Comparison of ENCODE assay signal across 8 cellular contexts in the genomic region with DNA sequence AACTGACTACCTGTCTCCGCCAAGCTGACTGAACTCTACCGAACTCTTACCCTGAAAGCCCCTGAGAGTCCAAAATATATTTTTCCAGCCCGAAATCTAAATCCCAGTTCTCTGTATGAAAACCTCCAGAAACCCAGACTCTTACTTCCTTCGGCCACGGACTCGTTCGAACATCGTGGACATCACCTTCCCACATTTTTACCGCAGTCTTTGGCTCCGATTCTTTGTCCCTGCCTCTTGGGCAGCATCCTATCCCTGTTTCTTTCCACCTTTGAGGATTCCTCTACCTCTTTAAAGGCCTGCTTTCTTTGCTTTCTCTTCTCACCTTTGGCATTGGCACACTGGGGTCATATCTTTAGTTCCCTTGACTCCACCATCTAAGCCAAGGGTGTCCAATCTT. TPM values are rescaled to one million over a fixed set of nuclear protein-coding genes. Genes with fewer than 3 reads are reported as not detected.
A peak's percentile ranks its signal among the peaks of the same experiment; 100 is the strongest.
DNase-seq lines count a peak whose midpoint lies in the region; ATAC-seq and TF ChIP-seq lines count a peak whose summit lies in the region.

No MANE protein-coding gene starts in this region.

- CTCF ChIA-PET in Panc1 (lab: Charles Lee) = no interaction called here

- H3K4me3 ChIP-seq in GM08714 (ENCODE audit: low read length) = peak overlapping the region; percentile 69
- peak overlapping the region; percentile 69 to 86 for H3K4me3 ChIP-seq in Panc1 (ENCODE audit: low read depth in 2 of 2, low read length in 2 of 2)
- H3K4me3 ChIP-seq in esophagus (ENCODE audit: low read depth in 1 of 2, low read length in 2 of 2) = peak overlapping the region; percentile 93 to 98
- H3K4me3 ChIP-seq in psoas muscle = peak overlapping the region; percentile 92

- H3K27me3 ChIP-seq in Panc1 (ENCODE audit: control insufficient read depth, insufficient read depth, low read length) (no peaks in the 10 kb centered on the region), esophagus (ENCODE audit: control insufficient read depth in 1 of 2, insufficient read depth in 2 of 2, low read length in 2 of 2) (no peaks in the 10 kb centered on the region), psoas muscle (ENCODE audit: insufficient read depth in 3 of 3, low read length in 2 of 3) (no peaks in the 10 kb centered on the region)

- H3K9me3 ChIP-seq in Panc1 (ENCODE audit: control insufficient read depth, insufficient read depth, low read depth, low read length) (no peaks in the 10 kb centered on the region), esophagus (ENCODE audit: control insufficient read depth in 2 of 2, insufficient read depth in 1 of 2, low read depth in 1 of 2, low read length in 1 of 2) (no peaks in the 10 kb centered on the region), psoas muscle (no peaks in the 10 kb centered on the region)

- POLR2A ChIA-PET in Panc1 (lab: Charles Lee) = no interaction called here

- no peak for DNase-seq in Panc1 (ENCODE audit: low read depth, low spot score)
- DNase-seq in psoas muscle = no peak
- no peak for DNase-seq in NCI-H2107 treated with DMSO at 0.1 percent for 48 hours (lab: John Stamatoyannopoulos, UW; ENCODE audit: unreplicated experiment)
- no peak for DNase-seq in NCI-H1694 treated with DMSO at 0.1 percent for 48 hours (lab: John Stamatoyannopoulos, UW)

- intact Hi-C loops in Panc1 (cut with micrococcal nuclease; ENCODE audit: unreplicated experiment) (loop anchor here (5.0 kb wide), 1 partner anchor 61 kb away; no protein-coding TSS in a partner anchor), psoas muscle (cut with DNase I) (loop anchor here (5.0 to 10.0 kb wide), 3 partner anchors 59 to 61 kb away; no protein-coding TSS in a partner anchor)

- H3K27ac ChIP-seq in Panc1 (ENCODE audit: low read length) = peak overlapping the region; percentile 97
- H3K27ac ChIP-seq in esophagus (ENCODE audit: low read depth in 2 of 2, low read length in 1 of 2) = peak overlapping the region; percentile 91 to 98
- H3K27ac ChIP-seq in psoas muscle = peak overlapping the region; percentile 99

- in situ Hi-C loops in Panc1 (cut with HindIII; ENCODE audit: low pct_unique_long_range_greater_than_20kb, low sequenced_read_pairs) = no loop called here

- H3K4me1 ChIP-seq in Panc1 (ENCODE audit: control insufficient read depth, insufficient read depth, low read length) (peaks cover 31% of the 10 kb centered on the region), esophagus (ENCODE audit: control insufficient read depth in 2 of 2, insufficient read depth in 2 of 2, low read length in 1 of 2) (peaks cover 0 to 3% of the 10 kb centered on the region in 2 donors), psoas muscle (peaks cover 45% of the 10 kb centered on the region)

- H3K36me3 ChIP-seq in Panc1 (ENCODE audit: control insufficient read depth, insufficient read depth, low read length) (no peaks in the 10 kb centered on the region; the same call in 1 of the 2 replicates), esophagus (ENCODE audit: control insufficient read depth in 2 of 2, insufficient read depth in 2 of 2, low read length in 1 of 2) (no peaks in the 10 kb centered on the region), psoas muscle (ENCODE audit: insufficient read depth in 1 of 2, low read depth in 1 of 2) (no peaks in the 10 kb centered on the region)

- 20 to 30% methylated on average over 10 of the region's 10 CpGs for WGBS in esophagus, 2 donors
- 3 to 13% (median 5%) methylated on average over 10 of the region's 10 CpGs for WGBS in psoas muscle, 3 donors

- TSS peak; percentile 97 for BruUV-seq in Panc1 (replicated peaks; lab: Mats Ljungman, UMichigan)

- no peak for TF ChIP-seq CTCF in Panc1 (IDR thresholded peaks at IDR 0.05)
- no peak for TF ChIP-seq CTCF in psoas muscle (IDR thresholded peaks at IDR 0.05)

- ATAC-seq in Panc1 (no peak), psoas muscle (peak in 1 of 4 donors; percentile 5), HG02759 (IDR thresholded peaks at IDR 0.05; ENCODE audit: unreplicated experiment) (no peak), HG03196 (IDR thresholded peaks at IDR 0.05; ENCODE audit: unreplicated experiment) (no peak)

RNA-seq across cellular contexts. Expression of gene USP24, which starts 0.9 kb away (rescaled TPM):
- total RNA-seq in Panc1 (2021; ENCODE audit: unreplicated experiment) (52.2 TPM), psoas muscle (10 to 100 TPM; 48.7 to 67.9 (median 59.5) TPM)
- 19.9 TPM for polyA plus RNA-seq in Panc1 (2012; ENCODE audit: insufficient read length)
- polyA plus RNA-seq in esophagus (1 to 10 TPM; 7.4 to 7.6 TPM), psoas muscle (10 to 100 TPM; 14.6 to 64.8 (median 21.4) TPM)
